Comparison of ENCODE assay signal across 33 cellular contexts in genomic region chr13:39557285-39557955, GRCh38.
"Had no signal": no experiment of that assay in that cellular context is flagged by ENCODE, and none has a peak within 500 bp of the region (broad histone marks: within the 10 kb centered on the region; RNA-seq: fewer than 3 reads in every experiment).

No MANE protein-coding gene starts in this region.

- H3K27ac ChIP-seq: breast epithelium, esophagus muscularis mucosa, foreskin keratinocyte, heart right ventricle, pancreas, prostate gland, stomach, thyroid gland, upper lobe of left lung had no signal

- H3K36me3 ChIP-seq: breast epithelium, pancreas, prostate gland, stomach, thyroid gland, upper lobe of left lung had no signal

- H3K9me3 ChIP-seq: breast epithelium, esophagus muscularis mucosa, heart right ventricle, pancreas, prostate gland, stomach, thyroid gland, upper lobe of left lung had no signal

- H3K36me3 Mint-ChIP-seq: activated CD8-positive, alpha-beta memory T cell treated with anti-CD3 and anti-CD28 coated beads, Interleukin-2, amount 10 ng/mL, durations not matched to agents 7 days and 5 days; activated naive CD4-positive, alpha-beta T cell treated with anti-CD3 and anti-CD28 coated beads, Interleukin-2, amount 50 U/mL, for 24 hours; stimulated activated naive B cell treated with anti-CD40 and anti-IgM and Interleukin-4, amounts not matched to agents 10 μg/mL and 1 μg/mL and 100 μg/mL, for 72 hours had no signal

- H3K4me1 Mint-ChIP-seq: activated CD8-positive, alpha-beta memory T cell treated with anti-CD3 and anti-CD28 coated beads, Interleukin-2, amount 10 ng/mL, durations not matched to agents 7 days and 5 days; activated naive CD4-positive, alpha-beta T cell treated with anti-CD3 and anti-CD28 coated beads, Interleukin-2, amount 50 U/mL, for 24 hours; activated naive CD8-positive, alpha-beta T cell treated with anti-CD3 and anti-CD28 coated beads, Interleukin-2, amount 50 U/mL, for 24 hours; central memory CD8-positive, alpha-beta T cell; stimulated activated naive B cell treated with anti-CD40 and anti-IgM and Interleukin-4, amounts not matched to agents 10 μg/mL and 1 μg/mL and 100 μg/mL, for 72 hours had no signal

- DNase-seq: activated CD4-positive, alpha-beta T cell treated with anti-CD3 and anti-CD28 coated beads for 1 hour; activated CD4-positive, alpha-beta T cell treated with anti-CD3 and anti-CD28 coated beads, Interleukin-2, amount 50 U/mL, for 1 hour; activated CD8-positive, alpha-beta memory T cell treated with anti-CD3 and anti-CD28 coated beads, Interleukin-2, amount 10 ng/mL, durations not matched to agents 7 days and 5 days; activated CD8-positive, alpha-beta T cell treated with anti-CD3 and anti-CD28 coated beads for 36 hours; activated naive CD8-positive, alpha-beta T cell treated with anti-CD3 and anti-CD28 coated beads, Interleukin-2, amount 50 U/mL, for 24 hours; activated T-cell treated with anti-CD3 and anti-CD28 coated beads, Interleukin-2, amount 50 U/mL, for 48 hours; amygdala; endodermal cell; foreskin keratinocyte; heart right ventricle; mesendoderm; pancreas; retina; small intestine; stimulated activated CD4-positive, alpha-beta T cell treated with anti-CD3 and anti-CD28 coated beads, Interleukin-4, amount 100 ng/mL, for 4 hours; stimulated activated CD8-positive, alpha-beta memory T cell treated with anti-CD3 and anti-CD28 coated beads, Interleukin-4, amount 100 ng/mL, for 48 hours; stimulated activated naive B cell treated with anti-CD40 and anti-IgM and Interleukin-4, amounts not matched to agents 10 μg/mL and 1 μg/mL and 100 μg/mL, for 72 hours; stomach; T-helper 2 cell; thyroid gland; upper lobe of left lung had no signal

- H3K27ac Mint-ChIP-seq: activated CD8-positive, alpha-beta memory T cell treated with anti-CD3 and anti-CD28 coated beads, Interleukin-2, amount 10 ng/mL, durations not matched to agents 7 days and 5 days; activated CD8-positive, alpha-beta T cell treated with anti-CD3 and anti-CD28 coated beads for 36 hours; activated naive CD4-positive, alpha-beta T cell treated with anti-CD3 and anti-CD28 coated beads, Interleukin-2, amount 50 U/mL, for 24 hours; activated naive CD8-positive, alpha-beta T cell treated with anti-CD3 and anti-CD28 coated beads, Interleukin-2, amount 50 U/mL, for 24 hours; activated T-helper 2 cell treated with anti-CD3 and anti-CD28 coated beads, Interferon-gamma antibody, Interleukin-2, Interleukin-4, amounts not matched to agents 10 μg/mL and 5 μg/mL and 100 μg/mL, durations not matched to agents 14 hours and 24 hours and 36 hours; dendritic cell treated with granulocyte-macrophage colony-stimulating factor and Interleukin-4, amounts not matched to agents 40 ng/mL and 50 ng/mL, for 4 days; endodermal cell; nephron; stimulated activated naive B cell treated with anti-CD40 and anti-IgM and Interleukin-4, amounts not matched to agents 10 μg/mL and 1 μg/mL and 100 μg/mL, for 72 hours; WTC11 had no signal

- H3K27me3 ChIP-seq: breast epithelium, esophagus muscularis mucosa, foreskin keratinocyte, heart right ventricle, pancreas, stomach, thyroid gland, upper lobe of left lung had no signal

- H3K4me1 ChIP-seq: breast epithelium, foreskin keratinocyte, pancreas, prostate gland, stomach, thyroid gland, upper lobe of left lung had no signal

- H3K4me3 Mint-ChIP-seq: activated CD8-positive, alpha-beta memory T cell treated with anti-CD3 and anti-CD28 coated beads, Interleukin-2, amount 10 ng/mL, durations not matched to agents 7 days and 5 days; activated CD8-positive, alpha-beta T cell treated with anti-CD3 and anti-CD28 coated beads for 36 hours; activated naive CD4-positive, alpha-beta T cell treated with anti-CD3 and anti-CD28 coated beads, Interleukin-2, amount 50 U/mL, for 24 hours; activated naive CD8-positive, alpha-beta T cell treated with anti-CD3 and anti-CD28 coated beads, Interleukin-2, amount 50 U/mL, for 24 hours; central memory CD8-positive, alpha-beta T cell; dendritic cell treated with granulocyte-macrophage colony-stimulating factor and Interleukin-4, amounts not matched to agents 40 ng/mL and 50 ng/mL, for 4 days; endodermal cell; nephron; stimulated activated naive B cell treated with anti-CD40 and anti-IgM and Interleukin-4, amounts not matched to agents 10 μg/mL and 1 μg/mL and 100 μg/mL, for 72 hours; WTC11 had no signal

- ATAC-seq: activated CD8-positive, alpha-beta memory T cell treated with anti-CD3 and anti-CD28 coated beads, Interleukin-2, amount 10 ng/mL, durations not matched to agents 7 days and 5 days; activated CD8-positive, alpha-beta T cell treated with anti-CD3 and anti-CD28 coated beads for 36 hours; activated naive CD8-positive, alpha-beta T cell treated with anti-CD3 and anti-CD28 coated beads, Interleukin-2, amount 50 U/mL, for 24 hours; foreskin keratinocyte; left lobe of liver; pancreas; sciatic nerve; stimulated activated naive B cell treated with anti-CD40 and anti-IgM and Interleukin-4, amounts not matched to agents 10 μg/mL and 1 μg/mL and 100 μg/mL, for 72 hours; WTC11 had no signal

- H3K9me3 Mint-ChIP-seq: activated CD8-positive, alpha-beta T cell treated with anti-CD3 and anti-CD28 coated beads for 36 hours; activated naive CD4-positive, alpha-beta T cell treated with anti-CD3 and anti-CD28 coated beads, Interleukin-2, amount 50 U/mL, for 24 hours; activated naive CD8-positive, alpha-beta T cell treated with anti-CD3 and anti-CD28 coated beads, Interleukin-2, amount 50 U/mL, for 24 hours; activated T-helper 2 cell treated with anti-CD3 and anti-CD28 coated beads, Interferon-gamma antibody, Interleukin-2, Interleukin-4, amounts not matched to agents 10 μg/mL and 5 μg/mL and 100 μg/mL, durations not matched to agents 14 hours and 24 hours and 36 hours; central memory CD8-positive, alpha-beta T cell; dendritic cell treated with granulocyte-macrophage colony-stimulating factor and Interleukin-4, amounts not matched to agents 40 ng/mL and 50 ng/mL, for 4 days; stimulated activated naive B cell treated with anti-CD40 and anti-IgM and Interleukin-4, amounts not matched to agents 10 μg/mL and 1 μg/mL and 100 μg/mL, for 72 hours had no signal

- H3K27me3 Mint-ChIP-seq: dendritic cell treated with granulocyte-macrophage colony-stimulating factor and Interleukin-4, amounts not matched to agents 40 ng/mL and 50 ng/mL, for 4 days had no signal

- H3K4me3 ChIP-seq: breast epithelium, esophagus muscularis mucosa, heart right ventricle, lung, pancreas, prostate gland, stomach, thyroid gland, upper lobe of left lung had no signal
